Comparison of ENCODE assay signal across 13 cellular contexts in the genomic region with DNA sequence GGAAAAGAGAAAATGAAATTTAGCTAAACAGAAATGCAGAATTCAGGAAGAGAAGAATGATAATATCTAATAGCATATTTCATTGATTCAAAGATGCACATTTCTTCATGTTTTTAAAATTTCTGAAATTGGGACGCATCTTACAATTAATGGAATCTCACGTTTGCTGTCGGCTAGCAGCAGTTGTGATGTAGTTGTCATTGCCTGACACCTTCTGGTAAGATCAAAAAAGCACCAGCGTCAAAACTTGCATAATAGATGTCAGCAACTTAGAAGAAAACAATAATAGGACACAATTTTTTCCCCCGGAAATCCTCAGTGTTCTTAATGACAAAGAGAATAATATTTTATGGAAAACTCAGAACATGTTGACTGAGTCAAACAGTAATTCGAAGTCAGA. TPM values are rescaled to one million over a fixed set of nuclear protein-coding genes. Genes with fewer than 3 reads are reported as not detected.
DNase-seq lines count a peak whose midpoint lies in the region; ATAC-seq, FAIRE-seq and TF ChIP-seq lines count a peak whose summit lies in the region.
"Had no signal": no experiment of that assay in that cellular context is flagged by ENCODE, and none has a peak within 500 bp of the region (broad histone marks: within the 10 kb centered on the region; RNA-seq: fewer than 3 reads in every experiment).

No MANE protein-coding gene starts in this region.

- H3K9ac ChIP-seq in SK-N-SH (no peak overlapping the region), NT2/D1 (ENCODE audit: insufficient read length, low read depth) (no peak overlapping the region)

- H3K27me3 ChIP-seq in SK-N-SH (ENCODE audit: insufficient read depth), result peaks cover 12% of the 10 kb centered on the region; the same call in 1 of the 2 replicates
- no peaks in the 10 kb centered on the region for H3K27me3 ChIP-seq in NT2/D1 (ENCODE audit: insufficient read depth, insufficient read length)
- H3K27me3 ChIP-seq: gastroesophageal sphincter, tibial nerve had no signal

- peak; percentile 46 for TF ChIP-seq RAD21 in SK-N-SH (IDR thresholded peaks at IDR 0.05; ENCODE audit: low read length)

- DNase-seq in SK-N-SH (no peak), NT2/D1 (ENCODE audit: low read depth, low spot score) (peak; percentile 11), epithelial cell of esophagus (ENCODE audit: low read depth) (peak; percentile 32), urothelium cell line (ENCODE audit: low spot score) (peak; percentile 10), NCI-H1417 treated with DMSO at 0.1 percent for 48 hours (lab: John Stamatoyannopoulos, UW) (no peak), NCI-H146 (lab: John Stamatoyannopoulos, UW) (no peak), NCI-H345 treated with DMSO at 0.1 percent for 48 hours (lab: John Stamatoyannopoulos, UW; ENCODE audit: unreplicated experiment) (no peak)
- DNase-seq: cerebellar nuclear complex had no signal

- no peaks in the 10 kb centered on the region for H3K9me3 ChIP-seq in SK-N-SH
- no peaks in the 10 kb centered on the region for H3K9me3 ChIP-seq in NT2/D1 (ENCODE audit: insufficient read depth, low read length)
- H3K9me3 ChIP-seq: gastroesophageal sphincter, tibial nerve had no signal

- H3F3A ChIP-seq in SK-N-SH (replicated peaks; ENCODE audit: insufficient read depth), result no peaks in the 10 kb centered on the region

- TF ChIP-seq CTCF in SK-N-SH (IDR thresholded peaks at IDR 0.05) (0 out of 2 replicates have a peak, but pooled peaks have one; percentile 27), epithelial cell of esophagus (IDR thresholded peaks at IDR 0.05; ENCODE audit: insufficient read depth, low read depth, low read length, missing control alignments) (peak; percentile 47)

- H4K20me1 ChIP-seq in SK-N-SH (ENCODE audit: insufficient read depth), result no peaks in the 10 kb centered on the region

- no peaks in the 10 kb centered on the region for H3K36me3 ChIP-seq in SK-N-SH (replicated peaks in 1 of 2; ENCODE audit: control insufficient read depth in 1 of 2, insufficient read depth in 2 of 2, low read length in 1 of 2)
- no peaks in the 10 kb centered on the region for H3K36me3 ChIP-seq in NT2/D1 (ENCODE audit: insufficient read depth, insufficient read length, low read length)
- H3K36me3 ChIP-seq: gastroesophageal sphincter, tibial nerve had no signal

- H3K4me1 ChIP-seq in SK-N-SH (ENCODE audit: control insufficient read depth in 1 of 2, insufficient read depth in 2 of 2, low read depth in 1 of 2, low read length in 1 of 2) (no peaks in the 10 kb centered on the region), NT2/D1 (ENCODE audit: insufficient read depth, insufficient read length) (no peaks in the 10 kb centered on the region)
- H3K4me1 ChIP-seq: gastroesophageal sphincter, tibial nerve had no signal

- WGBS in SK-N-SH (ENCODE audit: low lambda C conversion rate), result 10% methylated on average over 6 of the region's 6 CpGs

- H3K4me2 ChIP-seq in SK-N-SH, result no peak overlapping the region

- no peak for FAIRE-seq in urothelium cell line (lab: Jason Lieb, UNC)

- CTCF ChIA-PET in SK-N-SH (lab: Yijun Ruan, JAX), result interaction anchor here (1.7 to 2.2 kb wide), 2 partner anchors 9 to 191 kb away, joined by 6 to 8 read pairs; no protein-coding TSS in a partner anchor

- no peak overlapping the region for H3K27ac ChIP-seq in SK-N-SH (ENCODE audit: low read depth in 2 of 2, low read length in 1 of 2)
- H3K27ac ChIP-seq: gastroesophageal sphincter, tibial nerve had no signal

- no peaks in the 10 kb centered on the region; the same call in 1 of the 2 replicates for H3K79me2 ChIP-seq in SK-N-SH (ENCODE audit: insufficient read depth)

- H2AFZ ChIP-seq in SK-N-SH (ENCODE audit: low read depth), result no peak overlapping the region

- POLR2A ChIA-PET in SK-N-SH (lab: Yijun Ruan, JAX), result no interaction called here

- 0 out of 2 replicates have a peak, but pooled peaks cover 6% of the 10 kb centered on the region for H3K9me2 ChIP-seq in SK-N-SH

- no peak overlapping the region for H3K4me3 ChIP-seq in SK-N-SH (ENCODE audit: low read depth in 2 of 2, low read length in 1 of 2)
- H3K4me3 ChIP-seq in NT2/D1 (ENCODE audit: insufficient read length, low read depth), result no peak overlapping the region
- no peak overlapping the region for H3K4me3 ChIP-seq in epithelial cell of esophagus (ENCODE audit: low read length)
- H3K4me3 ChIP-seq: gastroesophageal sphincter, lung, tibial nerve had no signal

- ATAC-seq in SK-N-SH treated with all-trans-retinoic acid at 6 μM for 48 hours, result no peak
- ATAC-seq: gastroesophageal sphincter had no signal

- no peak for TF ChIP-seq EP300 in SK-N-SH (IDR thresholded peaks at IDR 0.05; ENCODE audit: borderline replicate concordance in 1 of 2, low read depth in 1 of 2, low read length in 1 of 2)

TF ChIP-seq in SK-N-SH, 30 proteins besides CTCF, POLR2A, EP300 and RAD21 (continues in another document):
- TF ChIP-seq RXRA (IDR thresholded peaks at IDR 0.05; ENCODE audit: borderline replicate concordance, low read depth), result no peak
- TF ChIP-seq MEF2A (IDR thresholded peaks at IDR 0.05; ENCODE audit: borderline replicate concordance, low read depth), result no peak
- TF ChIP-seq, protein P1, sequence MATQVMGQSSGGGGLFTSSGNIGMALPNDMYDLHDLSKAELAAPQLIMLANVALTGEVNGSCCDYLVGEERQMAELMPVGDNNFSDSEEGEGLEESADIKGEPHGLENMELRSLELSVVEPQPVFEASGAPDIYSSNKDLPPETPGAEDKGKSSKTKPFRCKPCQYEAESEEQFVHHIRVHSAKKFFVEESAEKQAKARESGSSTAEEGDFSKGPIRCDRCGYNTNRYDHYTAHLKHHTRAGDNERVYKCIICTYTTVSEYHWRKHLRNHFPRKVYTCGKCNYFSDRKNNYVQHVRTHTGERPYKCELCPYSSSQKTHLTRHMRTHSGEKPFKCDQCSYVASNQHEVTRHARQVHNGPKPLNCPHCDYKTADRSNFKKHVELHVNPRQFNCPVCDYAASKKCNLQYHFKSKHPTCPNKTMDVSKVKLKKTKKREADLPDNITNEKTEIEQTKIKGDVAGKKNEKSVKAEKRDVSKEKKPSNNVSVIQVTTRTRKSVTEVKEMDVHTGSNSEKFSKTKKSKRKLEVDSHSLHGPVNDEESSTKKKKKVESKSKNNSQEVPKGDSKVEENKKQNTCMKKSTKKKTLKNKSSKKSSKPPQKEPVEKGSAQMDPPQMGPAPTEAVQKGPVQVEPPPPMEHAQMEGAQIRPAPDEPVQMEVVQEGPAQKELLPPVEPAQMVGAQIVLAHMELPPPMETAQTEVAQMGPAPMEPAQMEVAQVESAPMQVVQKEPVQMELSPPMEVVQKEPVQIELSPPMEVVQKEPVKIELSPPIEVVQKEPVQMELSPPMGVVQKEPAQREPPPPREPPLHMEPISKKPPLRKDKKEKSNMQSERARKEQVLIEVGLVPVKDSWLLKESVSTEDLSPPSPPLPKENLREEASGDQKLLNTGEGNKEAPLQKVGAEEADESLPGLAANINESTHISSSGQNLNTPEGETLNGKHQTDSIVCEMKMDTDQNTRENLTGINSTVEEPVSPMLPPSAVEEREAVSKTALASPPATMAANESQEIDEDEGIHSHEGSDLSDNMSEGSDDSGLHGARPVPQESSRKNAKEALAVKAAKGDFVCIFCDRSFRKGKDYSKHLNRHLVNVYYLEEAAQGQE (IDR thresholded peaks at IDR 0.05; ENCODE audit: low read depth, low read length), result no peak
- TF ChIP-seq FOSL2 (IDR thresholded peaks at IDR 0.05; ENCODE audit: borderline replicate concordance, low read depth), result no peak
- no peak for TF ChIP-seq YY1 (IDR thresholded peaks at IDR 0.05; ENCODE audit: low read depth)

TF ChIP-seq in SK-N-SH treated with all-trans-retinoic acid at 6 μM for 48 hours, 23 proteins besides CTCF, POLR2A, EP300 and RAD21:
- TF ChIP-seq TCF4 (CRISPR knock-in tag; IDR thresholded peaks at IDR 0.05; ENCODE audit: borderline replicate concordance), result no peak

RNA-seq across cellular contexts. Expression of a gene that starts 29.8 kb away (rescaled TPM):
- not detected in 2 replicates for polyA plus RNA-seq in SK-N-SH (2012; rRNA removed)
- polyA plus RNA-seq in SK-N-SH (2012; cell fraction: cytosol; rRNA removed), result 0.03 TPM in 1 of 2 replicates, not detected in the other
- not detected in 2 replicates for polyA plus RNA-seq in SK-N-SH (2012; cell fraction: nucleus; rRNA removed)
- polyA plus RNA-seq: BJ, lung had no signal

RNA-seq across cellular contexts. Expression of a gene that starts 52.2 kb away (rescaled TPM):
- polyA plus RNA-seq in SK-N-SH (2012; rRNA removed), result not detected in 2 replicates
- 0.01 TPM in 1 of 2 replicates, not detected in the other for polyA plus RNA-seq in SK-N-SH (2012; cell fraction: cytosol; rRNA removed)
- not detected in 2 replicates for polyA plus RNA-seq in SK-N-SH (2012; cell fraction: nucleus; rRNA removed)
- polyA plus RNA-seq: BJ, lung had no signal

Comparison
In these comparisons a context has a peak if more than half of its experiments do, and no peak if none do; other contexts are left out.
1. DNase-seq: peak in NT2/D1 (single experiment), epithelial cell of esophagus (single experiment) and urothelium cell line (single experiment); none in SK-N-SH (single experiment), NCI-H1417 treated with DMSO at 0.1 percent for 48 hours (single experiment), NCI-H146 (single experiment) and NCI-H345 treated with DMSO at 0.1 percent for 48 hours (single experiment).